ENCODE assay signal across 8 cellular contexts in the genomic region with DNA sequence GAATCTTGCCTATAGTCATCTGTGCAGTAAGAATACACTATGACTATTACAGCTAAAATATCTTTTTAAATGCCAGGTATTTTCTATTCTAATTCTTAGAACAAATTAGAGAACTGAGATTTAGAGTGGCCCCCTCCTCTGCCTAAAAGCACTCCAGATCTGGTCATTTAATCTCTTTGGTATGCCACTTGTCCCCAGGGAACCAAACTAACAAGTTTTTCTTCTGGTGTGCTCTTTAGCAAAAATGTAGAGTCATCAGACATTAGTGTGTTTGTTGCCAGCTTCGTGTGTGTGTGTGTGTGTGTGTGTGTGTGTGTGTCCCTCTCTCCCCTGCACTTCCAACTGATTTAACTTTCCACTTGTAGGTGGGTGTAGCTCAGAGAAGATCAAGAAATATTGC.
DNase-seq lines count a peak whose midpoint lies in the region; ATAC-seq, FAIRE-seq and TF ChIP-seq lines count a peak whose summit lies in the region.
"Not testable (repeated sequence)": the region's sequence is repeated elsewhere in the genome, so short reads cannot be mapped to it uniquely, and the experiment has no call there.

No MANE protein-coding gene starts in this region.

- not testable (repeated sequence) for TF ChIP-seq POLR2A in GM12878 (IDR thresholded peaks at IDR 0.05; ENCODE audit: low read depth, low read length); prostate gland (IDR thresholded peaks at IDR 0.05)

- SMC1A ChIA-PET in GM12878 (lab: Charles Lee; ENCODE audit: uncharacterized antibody, unreplicated experiment) = not testable (repeated sequence)

- H3K4me2 ChIP-seq in GM12878 (ENCODE audit: control insufficient read depth, insufficient read depth) = not testable (repeated sequence)

- RAD21 ChIA-PET in GM12878 (lab: Charles Lee; ENCODE audit: unreplicated experiment) = not testable (repeated sequence)

- BruUV-seq in GM12878 (replicated peaks; lab: Mats Ljungman, UMichigan) = not testable (repeated sequence)

- H3K4me3 ChIP-seq in GM12878, left lung, prostate gland, upper lobe of right lung: not testable (repeated sequence)

- not testable (repeated sequence) for H3K4me1 ChIP-seq in GM12878 (ENCODE audit: control insufficient read depth, insufficient read depth, low read length); left lung; prostate gland (replicated peaks); upper lobe of right lung

- TF ChIP-seq CTCF in GM12878 (IDR thresholded peaks at IDR 0.05 in 2 of 3, conservative IDR thresholded peaks at IDR 0.05 in 1 of 3; ENCODE audit: control insufficient read depth in 2 of 3, extremely low read depth in 1 of 3, insufficient read depth in 1 of 3, low read depth in 3 of 3, low read length in 3 of 3); left lung (IDR thresholded peaks at IDR 0.05); prostate gland (IDR thresholded peaks at IDR 0.05); upper lobe of right lung (IDR thresholded peaks at IDR 0.05): not testable (repeated sequence)

- not testable (repeated sequence) for TF ChIP-seq RAD21 in GM12878 (IDR thresholded peaks at IDR 0.05; ENCODE audit: insufficient read depth, low read depth, low read length)

- not testable (repeated sequence) for H3K27me3 ChIP-seq in GM12878 (replicated peaks in 1 of 2; ENCODE audit: control insufficient read depth in 2 of 2, insufficient read depth in 2 of 2, low read length in 1 of 2); left lung; prostate gland (replicated peaks; ENCODE audit: insufficient read depth); upper lobe of right lung

- not testable (repeated sequence) for H3K36me3 ChIP-seq in GM12878 (ENCODE audit: control insufficient read depth in 2 of 2, insufficient read depth in 2 of 2, low read length in 1 of 2); left lung; prostate gland; upper lobe of right lung

- CTCF ChIA-PET in GM12878 (lab: Yijun Ruan, JAX) = not testable (repeated sequence)

- not testable (repeated sequence) for H3K9ac ChIP-seq in GM12878 (ENCODE audit: control insufficient read depth, insufficient read depth, low read length)

- H3K79me2 ChIP-seq in GM12878 (ENCODE audit: control insufficient read depth, insufficient read depth, low read length) = not testable (repeated sequence)

- not testable (repeated sequence) for FAIRE-seq in GM12878 (lab: Jason Lieb, UNC)

- in situ Hi-C loops in GM12878 (cut with MboI) = not testable (repeated sequence)

- not testable (repeated sequence) for H2AFZ ChIP-seq in GM12878 (ENCODE audit: control insufficient read depth, low read depth, low read length)

- H3K27ac ChIP-seq in GM12878 (ENCODE audit: control insufficient read depth, insufficient read depth); left lung; prostate gland; upper lobe of right lung: not testable (repeated sequence)

- DNase-seq in DMS79 treated with DMSO at 0.1 percent for 48 hours (lab: John Stamatoyannopoulos, UW) (peak; percentile 37), NCI-H1417 (lab: John Stamatoyannopoulos, UW) (peak in 2 of 3 experiments; percentile 22 to 40), prostate gland (ENCODE audit: low spot score) (peak; percentile 4)
- DNase-seq in GM12878 (ENCODE audit: low read depth, low spot score); left lung; upper lobe of right lung: not testable (repeated sequence)

- 40% methylated on average over 1 of the region's 1 CpG for WGBS in GM12878 (ENCODE audit: insufficient coverage, insufficient replicate concordance, low lambda C conversion rate, missing lambda C conversion rate)
- WGBS in prostate gland = 12% methylated on average over 1 of the region's 1 CpG

- H4K20me1 ChIP-seq in GM12878 (ENCODE audit: control insufficient read depth, insufficient read depth) = not testable (repeated sequence)

- not testable (repeated sequence) for H3K9me3 ChIP-seq in GM12878 (replicated peaks; ENCODE audit: control insufficient read depth, insufficient read depth, low read length); left lung; prostate gland; upper lobe of right lung

- intact Hi-C loops in GM12878 (cut with micrococcal nuclease; ENCODE audit: unreplicated experiment); left lung (cut with DNase I); prostate gland (cut with DNase I); upper lobe of right lung (cut with DNase I): not testable (repeated sequence)

- POLR2A ChIA-PET in GM12878 (lab: Charles Lee) = not testable (repeated sequence)

- ATAC-seq in GM21360 (IDR thresholded peaks at IDR 0.05; ENCODE audit: unreplicated experiment) (peak; percentile 68), HG03159 (IDR thresholded peaks at IDR 0.05; ENCODE audit: unreplicated experiment) (peak; percentile 55), GM12878 (peak; percentile 66), left lung (peak; percentile 86), upper lobe of right lung (peak; percentile 93)

- not testable (repeated sequence) for TF ChIP-seq EP300 in GM12878 (IDR thresholded peaks at IDR 0.05; ENCODE audit: borderline replicate concordance in 1 of 2, control insufficient read depth in 1 of 2, low read depth in 2 of 2, low read length in 2 of 2)

TF ChIP-seq in GM12878, 131 proteins besides CTCF, POLR2A, EP300 and RAD21:
- peak; percentile 11; the same call in 1 of the 2 replicates for TF ChIP-seq SPI1 (IDR thresholded peaks at IDR 0.05; ENCODE audit: borderline replicate concordance, insufficient read depth, low read depth, low read length)
